Comparison of ENCODE assay signal across 34 cellular contexts in the genomic region with DNA sequence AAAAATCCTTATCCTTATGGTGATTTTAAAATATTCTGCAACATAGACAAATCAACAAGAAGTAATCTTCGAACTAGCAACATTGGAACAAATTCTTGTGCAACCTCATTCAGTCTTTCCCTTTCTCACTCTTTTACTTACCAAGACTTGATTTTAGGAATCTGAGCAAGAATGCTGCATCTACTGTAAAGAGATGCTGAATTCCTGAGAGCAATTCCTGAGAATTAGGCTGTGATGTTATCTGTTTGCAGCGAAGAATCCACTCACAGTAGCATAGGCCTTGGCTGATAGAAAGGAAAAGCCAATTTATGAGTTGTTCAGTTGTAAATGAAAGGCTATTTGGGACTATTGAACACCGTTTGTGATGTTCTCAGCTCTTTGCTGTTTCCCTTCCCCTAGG.
"Had no signal": no experiment of that assay in that cellular context is flagged by ENCODE, and none has a peak within 500 bp of the region (broad histone marks: within the 10 kb centered on the region; RNA-seq: fewer than 3 reads in every experiment).

No MANE protein-coding gene starts in this region.

- H3K4me3 ChIP-seq: MG63 had no signal

- H3K27ac ChIP-seq: KMS-11 had no signal

- H3K9ac ChIP-seq: KMS-11 had no signal

- DNase-seq: Karpas-422, Kasumi-1, KG1, MG63, MM.1S, MV-4-11, NCI-H1048, NCI-H1092, NCI-H1092 treated with DMSO at 0.1 percent for 48 hours, NCI-H1105, NCI-H1105 treated with DMSO at 0.1 percent for 48 hours, NCI-H1417, NCI-H1417 treated with DMSO at 0.1 percent for 48 hours, NCI-H1436, NCI-H1436 treated with DMSO at 0.1 percent for 48 hours, NCI-H146, NCI-H1694, NCI-H1694 treated with DMSO at 0.1 percent for 48 hours, NCI-H187, NCI-H187 treated with DMSO at 0.1 percent for 48 hours, NCI-H1930, NCI-H2029, NCI-H2029 treated with DMSO at 0.1 percent for 48 hours, NCI-H2081, NCI-H2081 treated with DMSO at 0.1 percent for 48 hours, NCI-H2107, NCI-H2171, NCI-H2171 treated with DMSO at 0.1 percent for 48 hours, NCI-H2227 treated with DMSO at 0.1 percent for 48 hours, NCI-H226, NCI-H345, NCI-H446, NCI-H446 treated with DMSO at 0.1 percent for 48 hours had no signal

- H3K9me3 ChIP-seq: MG63 had no signal

- H3K4me2 ChIP-seq: KMS-11 had no signal

- H3K27me3 ChIP-seq: MG63 had no signal

- H3K36me3 ChIP-seq: MG63 had no signal
